1 cellular context compared by ENCODE assay signal in the genomic region with DNA sequence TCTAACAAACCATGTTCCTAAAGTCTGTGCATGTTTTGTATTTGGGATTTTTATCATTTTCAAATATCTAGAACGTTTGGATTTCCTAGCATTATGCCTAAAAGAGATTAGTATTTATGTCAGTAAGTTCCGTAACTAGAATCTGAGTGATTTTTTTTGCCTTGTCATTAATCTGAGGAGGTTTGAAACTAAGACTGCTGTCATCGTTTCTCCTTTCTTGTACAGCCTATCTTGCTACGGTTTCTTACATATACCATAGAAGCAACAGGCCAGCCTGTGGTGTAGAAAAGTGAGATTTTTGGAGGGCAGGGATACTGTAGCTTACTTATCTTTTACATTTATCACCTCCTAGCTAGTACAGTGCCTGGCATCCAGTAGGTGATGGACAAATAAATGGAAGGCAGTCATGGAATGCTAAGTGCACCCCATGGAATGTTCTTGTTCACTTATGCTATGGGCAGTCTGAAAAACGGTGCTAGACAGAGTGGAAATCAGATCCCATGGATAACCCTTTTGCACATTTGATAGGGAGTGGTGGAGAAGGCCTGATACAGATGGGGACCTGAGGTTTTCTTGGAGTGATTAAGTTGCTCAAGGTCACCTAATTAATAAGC.
TF ChIP-seq lines count a peak whose summit lies in the region.

No MANE protein-coding gene starts in this region.

TF ChIP-seq in WTC11, 78 proteins besides CTCF, POLR2A, EP300 and RAD21 (continued from another document):
- TF ChIP-seq, protein P1, sequence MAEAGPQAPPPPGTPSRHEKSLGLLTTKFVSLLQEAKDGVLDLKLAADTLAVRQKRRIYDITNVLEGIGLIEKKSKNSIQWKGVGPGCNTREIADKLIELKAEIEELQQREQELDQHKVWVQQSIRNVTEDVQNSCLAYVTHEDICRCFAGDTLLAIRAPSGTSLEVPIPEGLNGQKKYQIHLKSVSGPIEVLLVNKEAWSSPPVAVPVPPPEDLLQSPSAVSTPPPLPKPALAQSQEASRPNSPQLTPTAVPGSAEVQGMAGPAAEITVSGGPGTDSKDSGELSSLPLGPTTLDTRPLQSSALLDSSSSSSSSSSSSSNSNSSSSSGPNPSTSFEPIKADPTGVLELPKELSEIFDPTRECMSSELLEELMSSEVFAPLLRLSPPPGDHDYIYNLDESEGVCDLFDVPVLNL (CRISPR knock-in tag; IDR thresholded peaks at IDR 0.05; ENCODE audit: borderline replicate concordance, low read depth) = no peak
